ENCODE assay signal across 27 cellular contexts in genomic region chr5:142353093-142353472, GRCh38. TPM values are rescaled to one million over a fixed set of nuclear protein-coding genes. Genes with fewer than 3 reads are reported as not detected.
DNase-seq lines count a peak whose midpoint lies in the region; ATAC-seq lines count a peak whose summit lies in the region.
"Had no signal": no experiment of that assay in that cellular context is flagged by ENCODE, and none has a peak within 500 bp of the region (broad histone marks: within the 10 kb centered on the region; RNA-seq: fewer than 3 reads in every experiment).

No MANE protein-coding gene starts in this region.

- in situ Hi-C loops in G401 (cut with HindIII; ENCODE audit: low sequenced_read_pairs), result no loop called here

- H3K27me3 ChIP-seq in ACC112 (ENCODE audit: insufficient read depth, low read length), result no peaks in the 10 kb centered on the region

- H2AFZ ChIP-seq in ACC112 (ENCODE audit: low read length, unreplicated experiment), result peak overlapping the region; percentile 31

- H3K36me3 ChIP-seq in ACC112 (ENCODE audit: insufficient read depth, low read length), result peaks cover 3% of the 10 kb centered on the region
- peaks cover 3% of the 10 kb centered on the region for H3K36me3 ChIP-seq in mesodermal cell (ENCODE audit: control insufficient read depth, insufficient read depth, low read length)
- H3K36me3 ChIP-seq: BLaER1 treated with 17β-estradiol and CSF1 and Interleukin-3, amounts not matched to agents 10 nM and 100 nM had no signal

- 0 out of 2 replicates have a peak overlapping the region, but pooled peaks have one; percentile 6 for H3K27ac ChIP-seq in ACC112 (ENCODE audit: low read depth, low read length)
- H3K27ac ChIP-seq in mesodermal cell (ENCODE audit: low read depth, low read length, severe bottlenecking), result peak overlapping the region; percentile 49
- H3K27ac ChIP-seq: BLaER1 treated with 17β-estradiol and CSF1 and Interleukin-3, amounts not matched to agents 10 nM and 100 nM; dorsolateral prefrontal cortex had no signal

- H3K79me2 ChIP-seq in ACC112 (ENCODE audit: control insufficient read depth, insufficient read depth, low read length, unreplicated experiment), result peaks cover 3% of the 10 kb centered on the region

- 94 to 97% methylated on average over 3 of the region's 4 CpGs for WGBS in mesodermal cell (ENCODE audit: insufficient coverage in 2 of 2), 2 experiments

- no peak overlapping the region for H3K4me3 ChIP-seq in ACC112 (ENCODE audit: low read depth, low read length)
- H3K4me3 ChIP-seq in mesodermal cell (ENCODE audit: extremely low read depth, insufficient read depth, low read length, poor library complexity, severe bottlenecking), result no peak overlapping the region
- H3K4me3 ChIP-seq: BLaER1 treated with 17β-estradiol and CSF1 and Interleukin-3, amounts not matched to agents 10 nM and 100 nM; dorsolateral prefrontal cortex had no signal

- peaks cover 6% of the 10 kb centered on the region for H3K9me3 ChIP-seq in mesodermal cell (ENCODE audit: control insufficient read depth, low read length)

- peak; percentile 16 for DNase-seq in G401 (ENCODE audit: low spot score)
- peak; percentile 88 for DNase-seq in SW480 (ENCODE audit: low spot score)
- DNase-seq in GM19238 (ENCODE audit: insufficient read length, low spot score), result no peak
- DNase-seq: activated CD4-positive, alpha-beta T cell treated with anti-CD3 and anti-CD28 coated beads for 36 hours; activated CD8-positive, alpha-beta T cell treated with anti-CD3 and anti-CD28 coated beads, Interleukin-2, amount 10 ng/mL, durations not matched to agents 7 days and 5 days; activated naive CD4-positive, alpha-beta T cell treated with anti-CD3 and anti-CD28 coated beads, Interleukin-2, amount 50 U/mL, for 16 hours; Caco-2; DMS79; dorsolateral prefrontal cortex; GOT3; kidney glomerular epithelial cell; natural killer cell; NCI-H1048; NCI-H524; NK-92 treated with Interleukin-12 subunit alpha and Interleukin-12 subunit beta, amount 100 ng/mL, for 24 hours; small intestine; stimulated activated naive B cell treated with anti-CD40 and anti-IgM and Interleukin-4, amounts not matched to agents 10 μg/mL and 1 μg/mL and 100 μg/mL, for 72 hours; substantia nigra had no signal

- H3K4me1 ChIP-seq in ACC112 (ENCODE audit: control insufficient read depth, insufficient read depth, low read length, unreplicated experiment) (peaks cover 14% of the 10 kb centered on the region), mesodermal cell (ENCODE audit: control insufficient read depth, insufficient read depth, low read length, poor library complexity, severe bottlenecking) (peaks cover 28% of the 10 kb centered on the region)

- ATAC-seq in GM19324 (IDR thresholded peaks at IDR 0.05; ENCODE audit: low FRiP score, unreplicated experiment), result no peak
- ATAC-seq in GM18858 (IDR thresholded peaks at IDR 0.05; ENCODE audit: unreplicated experiment), result no peak
- no peak for ATAC-seq in HG03442 (IDR thresholded peaks at IDR 0.05; ENCODE audit: unreplicated experiment)
- ATAC-seq: activated CD4-positive, alpha-beta T cell treated with anti-CD3 and anti-CD28 coated beads for 36 hours; activated CD8-positive, alpha-beta T cell treated with anti-CD3 and anti-CD28 coated beads, Interleukin-2, amount 10 ng/mL, durations not matched to agents 7 days and 5 days; activated T-helper 17 cell treated with anti-CD3 and anti-CD28 coated beads, Interleukin-2, amount 50 U/mL, for 72 hours; natural killer cell; Right ventricle myocardium inferior; stimulated activated naive B cell treated with anti-CD40 and anti-IgM and Interleukin-4, amounts not matched to agents 10 μg/mL and 1 μg/mL and 100 μg/mL, for 72 hours had no signal

RNA-seq across cellular contexts. Expression of gene SPRY4, which starts 28.3 kb away (rescaled TPM):
- 6.5 and 7.9 TPM in 2 replicates for total RNA-seq in G401 (2014; rRNA removed; shearing (Covaris generic))
- polyA plus RNA-seq in mesodermal cell (2013, experiment 1 of 2), result 147 TPM
- 117 TPM for polyA plus RNA-seq in mesodermal cell (2013, experiment 2 of 2)
- total RNA-seq: mononuclear cell had no signal
